ENCODE assay signal across 32 cellular contexts in the genomic region with DNA sequence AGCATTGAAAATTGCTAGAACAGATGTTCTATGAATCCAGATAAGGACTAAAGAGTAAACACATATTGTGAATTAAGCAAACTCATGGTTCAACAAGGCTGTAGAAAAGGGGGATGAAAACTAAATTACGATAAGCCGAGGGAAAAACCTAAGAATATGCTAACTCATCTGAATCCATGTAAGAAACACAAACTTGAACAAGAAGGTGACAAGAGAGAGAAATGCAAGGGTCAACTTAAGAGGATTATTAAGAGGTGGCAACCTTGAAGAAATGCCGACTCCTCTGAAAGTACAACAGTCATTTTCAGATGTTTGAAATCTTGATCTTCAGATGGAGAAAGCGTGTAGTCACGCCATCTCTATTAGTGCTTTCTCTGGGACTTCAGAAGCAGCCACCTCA.
"Had no signal": no experiment of that assay in that cellular context is flagged by ENCODE, and none has a peak within 500 bp of the region (broad histone marks: within the 10 kb centered on the region; RNA-seq: fewer than 3 reads in every experiment).

No MANE protein-coding gene starts in this region.

- ATAC-seq: activated CD4-positive, CD25-positive, alpha-beta regulatory T cell treated with anti-CD3 and anti-CD28 coated beads, Interleukin-2, amount 50 U/mL, for 24 hours; activated T-cell treated with anti-CD3 and anti-CD28 coated beads, Interleukin-2, amount 50 U/mL, for 72 hours; esophagus mucosa; T-helper 17 cell had no signal

- FAIRE-seq: astrocyte, bronchial epithelial cell, frontal cortex had no signal

- H3K4me3 Mint-ChIP-seq: activated B cell treated with CpG ODN at 0.5 μM for 24 hours; activated CD4-positive, alpha-beta memory T cell treated with anti-CD3 and anti-CD28 coated beads, Interleukin-2, amount 10 ng/mL, durations not matched to agents 7 days and 5 days; activated CD4-positive, alpha-beta T cell treated with anti-CD3 and anti-CD28 coated beads, Interleukin-2, amount 10 ng/mL, durations not matched to agents 7 days and 5 days; activated naive CD8-positive, alpha-beta T cell; activated T-cell treated with anti-CD3 and anti-CD28 coated beads, Interleukin-2, amount 50 U/mL, for 24 hours; activated T-cell treated with anti-CD3 and anti-CD28 coated beads, Interleukin-2, amount 50 U/mL, for 72 hours; central memory CD8-positive, alpha-beta T cell; dendritic cell treated with granulocyte-macrophage colony-stimulating factor and Interleukin-4, amounts not matched to agents 40 ng/mL and 50 ng/mL, for 4 days; endodermal cell; T-helper 17 cell; T-helper 2 cell treated with Interferon-gamma antibody and Interleukin-4, amounts not matched to agents 5 μg/mL and 100 μg/mL, for 36 hours had no signal

- H3K27ac ChIP-seq: brain microvascular endothelial cell, coronary artery, WERI-Rb-1 had no signal

- DNase-seq: activated B cell treated with CpG ODN at 0.5 μM for 24 hours; activated CD4-positive, alpha-beta memory T cell treated with anti-CD3 and anti-CD28 coated beads, Interleukin-2, amount 10 ng/mL, durations not matched to agents 7 days and 5 days; activated CD4-positive, alpha-beta T cell treated with anti-CD3 and anti-CD28 coated beads, Interleukin-2, amount 10 ng/mL, durations not matched to agents 7 days and 5 days; activated CD4-positive, alpha-beta T cell treated with anti-CD3 and anti-CD28 coated beads, Interleukin-2, amount 50 U/mL, for 4 hours; activated CD8-positive, alpha-beta memory T cell treated with anti-CD3 and anti-CD28 coated beads, Interleukin-2, amount 50 U/mL, for 48 hours; activated gamma-delta T cell; activated naive CD4-positive, alpha-beta T cell; activated naive CD4-positive, alpha-beta T cell treated with anti-CD3 and anti-CD28 coated beads, Interleukin-2, amount 50 U/mL, for 16 hours; activated T-cell treated with anti-CD3 and anti-CD28 coated beads for 4 hours; activated T-cell treated with anti-CD3 and anti-CD28 coated beads, Interleukin-2, amount 50 U/mL, for 24 hours; activated T-cell treated with anti-CD3 and anti-CD28 coated beads, Interleukin-2, amount 50 U/mL, for 72 hours; amniotic stem cell; anterior cingulate cortex; brain microvascular endothelial cell; dorsolateral prefrontal cortex; effector memory CD4-positive, alpha-beta T cell; endodermal cell; foreskin fibroblast; T-helper 1 cell; T-helper 17 cell; T1000; WERI-Rb-1 had no signal

- H3K9me3 Mint-ChIP-seq: activated B cell treated with CpG ODN at 0.5 μM for 24 hours; activated CD4-positive, alpha-beta memory T cell treated with anti-CD3 and anti-CD28 coated beads, Interleukin-2, amount 10 ng/mL, durations not matched to agents 7 days and 5 days; activated CD4-positive, alpha-beta T cell treated with anti-CD3 and anti-CD28 coated beads, Interleukin-2, amount 10 ng/mL, durations not matched to agents 7 days and 5 days; activated T-cell treated with anti-CD3 and anti-CD28 coated beads, Interleukin-2, amount 50 U/mL, for 24 hours; activated T-cell treated with anti-CD3 and anti-CD28 coated beads, Interleukin-2, amount 50 U/mL, for 72 hours; central memory CD8-positive, alpha-beta T cell; dendritic cell treated with granulocyte-macrophage colony-stimulating factor and Interleukin-4, amounts not matched to agents 40 ng/mL and 50 ng/mL, for 4 days; endodermal cell; T-helper 2 cell treated with Interferon-gamma antibody and Interleukin-4, amounts not matched to agents 5 μg/mL and 100 μg/mL, for 36 hours had no signal

- H3K27ac Mint-ChIP-seq: activated B cell treated with CpG ODN at 0.5 μM for 24 hours; activated CD4-positive, alpha-beta memory T cell treated with anti-CD3 and anti-CD28 coated beads, Interleukin-2, amount 10 ng/mL, durations not matched to agents 7 days and 5 days; activated CD4-positive, alpha-beta T cell treated with anti-CD3 and anti-CD28 coated beads, Interleukin-2, amount 10 ng/mL, durations not matched to agents 7 days and 5 days; activated naive CD8-positive, alpha-beta T cell; activated T-cell treated with anti-CD3 and anti-CD28 coated beads, Interleukin-2, amount 50 U/mL, for 24 hours; activated T-cell treated with anti-CD3 and anti-CD28 coated beads, Interleukin-2, amount 50 U/mL, for 72 hours; dendritic cell treated with granulocyte-macrophage colony-stimulating factor and Interleukin-4, amounts not matched to agents 40 ng/mL and 50 ng/mL, for 4 days; endodermal cell; T-helper 17 cell; T-helper 2 cell treated with Interferon-gamma antibody and Interleukin-4, amounts not matched to agents 5 μg/mL and 100 μg/mL, for 36 hours had no signal

- H3K4me3 ChIP-seq: coronary artery, dorsolateral prefrontal cortex had no signal

- H3K36me3 Mint-ChIP-seq: activated naive CD8-positive, alpha-beta T cell had no signal

- H3K27me3 Mint-ChIP-seq: activated CD4-positive, alpha-beta memory T cell treated with anti-CD3 and anti-CD28 coated beads, Interleukin-2, amount 10 ng/mL, durations not matched to agents 7 days and 5 days; activated naive CD8-positive, alpha-beta T cell; activated T-cell treated with anti-CD3 and anti-CD28 coated beads, Interleukin-2, amount 50 U/mL, for 24 hours; central memory CD8-positive, alpha-beta T cell; dendritic cell treated with granulocyte-macrophage colony-stimulating factor and Interleukin-4, amounts not matched to agents 40 ng/mL and 50 ng/mL, for 4 days had no signal

- H3K4me1 Mint-ChIP-seq: activated B cell treated with CpG ODN at 0.5 μM for 24 hours; activated CD4-positive, alpha-beta memory T cell treated with anti-CD3 and anti-CD28 coated beads, Interleukin-2, amount 10 ng/mL, durations not matched to agents 7 days and 5 days; activated CD4-positive, alpha-beta T cell treated with anti-CD3 and anti-CD28 coated beads, Interleukin-2, amount 10 ng/mL, durations not matched to agents 7 days and 5 days; central memory CD8-positive, alpha-beta T cell; endodermal cell; T-helper 17 cell had no signal
